Comparison of ENCODE assay signal across 1 cellular context in genomic region chr21:37266515-37267221, GRCh38.
A peak's percentile ranks its signal among the peaks of the same experiment; 100 is the strongest.
TF ChIP-seq lines count a peak whose summit lies in the region.

No MANE protein-coding gene starts in this region.

TF ChIP-seq in K562, 482 proteins besides CTCF, POLR2A, EP300 and RAD21 (continued from another document):
- TF ChIP-seq THRA (IDR thresholded peaks at IDR 0.05) (no peak), HDAC6 (IDR thresholded peaks at IDR 0.05; ENCODE audit: low read depth, low read length) (no peak), ZNF609 (CRISPR knock-in tag; IDR thresholded peaks at IDR 0.05; ENCODE audit: borderline replicate concordance) (0 out of 2 replicates have a peak, but pooled peaks have one; percentile 49)
